Comparison of ENCODE assay signal across 8 cellular contexts in the genomic region with DNA sequence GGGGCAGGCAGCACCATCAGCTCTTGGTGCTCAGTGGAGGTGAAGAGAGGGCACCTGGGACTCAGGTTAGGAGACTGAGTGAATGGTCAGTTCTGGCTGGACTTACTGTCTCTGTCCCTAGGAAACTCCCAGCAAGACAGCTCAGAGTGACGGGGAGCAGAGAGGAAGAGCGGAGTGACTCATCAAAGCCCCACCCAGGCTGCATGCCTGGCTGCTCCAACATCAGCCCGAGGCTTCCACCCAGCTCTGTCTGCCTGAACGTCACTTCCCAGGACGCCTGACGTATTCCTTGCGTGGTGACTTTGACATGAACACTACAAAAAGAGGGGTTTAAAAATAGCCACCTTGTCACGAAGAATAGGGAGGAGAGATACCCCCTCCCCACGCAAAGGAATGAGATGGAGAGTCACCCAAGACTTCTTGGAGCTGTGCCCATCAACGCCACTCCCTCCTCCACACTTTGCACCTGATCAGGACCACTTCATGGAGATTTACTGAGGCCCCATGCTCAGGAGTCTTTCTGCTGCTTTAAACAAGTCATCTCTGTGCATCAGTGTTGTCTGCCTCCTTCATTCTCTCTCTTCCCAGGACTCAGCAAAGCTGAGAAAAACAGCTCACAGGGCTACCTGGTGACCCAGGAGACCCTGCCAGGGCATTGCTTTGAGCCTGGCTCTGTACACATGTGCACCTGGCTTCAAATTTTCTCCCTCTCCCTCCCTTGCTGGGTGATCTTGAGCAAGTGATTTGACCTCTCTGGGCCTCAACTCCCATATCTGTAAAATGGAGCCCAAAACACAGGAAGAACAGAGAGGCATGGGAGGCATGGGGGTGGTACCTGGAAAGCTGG.
DNase-seq lines count a peak whose midpoint lies in the region; TF ChIP-seq lines count a peak whose summit lies in the region.

No MANE protein-coding gene starts in this region.

- H3K4me3 ChIP-seq in liver (ENCODE audit: low read depth in 1 of 3, low read length in 3 of 3), result no peak overlapping the region
- H3K4me3 ChIP-seq in vagina, result no peak overlapping the region
- H3K4me3 ChIP-seq in WERI-Rb-1 (ENCODE audit: low read depth, low read length), result no peak overlapping the region

- intact Hi-C loops in vagina (cut with DNase I), result no loop called here

- H3K27me3 ChIP-seq in liver (ENCODE audit: control insufficient read depth in 4 of 4, insufficient read depth in 4 of 4, low read length in 3 of 4), result peaks cover 0 to 6% (median under 1%) of the 10 kb centered on the region in 4 donors
- H3K27me3 ChIP-seq in vagina, result no peaks in the 10 kb centered on the region
- no peaks in the 10 kb centered on the region for H3K27me3 ChIP-seq in WERI-Rb-1 (ENCODE audit: insufficient read depth, low read depth, severe bottlenecking)

- TF ChIP-seq POLR2A in vagina (IDR thresholded peaks at IDR 0.05), result no peak

- H3K4me1 ChIP-seq in liver (ENCODE audit: control insufficient read depth in 4 of 4, insufficient read depth in 4 of 4, low read length in 3 of 4) (no peaks in the 10 kb centered on the region), vagina (peaks cover 36% of the 10 kb centered on the region)

- DNase-seq in NCI-H146 (lab: John Stamatoyannopoulos, UW) (peak; percentile 6), NCI-H146 treated with DMSO at 0.1 percent for 48 hours (lab: John Stamatoyannopoulos, UW; ENCODE audit: unreplicated experiment) (no peak), caudate nucleus (lab: John Stamatoyannopoulos, UW) (peak in 48 of 61 donors; percentile 4 to 93 (median 50)), vagina (ENCODE audit: extremely low spot score in 2 of 2) (peak in 1 of 2 donors; percentile 96), GM13977 (ENCODE audit: low spot score) (no peak), WERI-Rb-1 (no peak)
- DNase-seq in stimulated activated CD4-positive, alpha-beta T cell treated with anti-CD3 and anti-CD28 coated beads, Interleukin-4, amount 100 ng/mL, for 24 hours, result no peak

- H3K27ac ChIP-seq in caudate nucleus (ENCODE audit: low read depth, low read length) (no peak overlapping the region), liver (ENCODE audit: low read depth in 1 of 2, low read length in 2 of 2) (no peak overlapping the region), vagina (peak overlapping the region; percentile 75), WERI-Rb-1 (no peak overlapping the region)

- H3K36me3 ChIP-seq in liver (ENCODE audit: control insufficient read depth in 4 of 4, insufficient read depth in 3 of 4, low read depth in 1 of 4, low read length in 3 of 4), result no peaks in the 10 kb centered on the region
- H3K36me3 ChIP-seq in vagina, result no peaks in the 10 kb centered on the region
- H3K36me3 ChIP-seq in WERI-Rb-1, result no peaks in the 10 kb centered on the region

- TF ChIP-seq RAD21 in liver (IDR thresholded peaks at IDR 0.05), result no peak

- in situ Hi-C loops in GM13977 (cut with MboI; ENCODE audit: low pct_unique_long_range_greater_than_20kb, low sequenced_read_pairs, unreplicated experiment), result no loop called here

- no peak for TF ChIP-seq CTCF in liver (IDR thresholded peaks at IDR 0.05; ENCODE audit: low read depth, low read length, missing input control)
- no peak for TF ChIP-seq CTCF in vagina (IDR thresholded peaks at IDR 0.05)
- TF ChIP-seq CTCF in GM13977 (IDR thresholded peaks at IDR 0.05; ENCODE audit: extremely low read depth, insufficient read depth, missing control alignments), result no peak
- no peak for TF ChIP-seq CTCF in WERI-Rb-1 (IDR thresholded peaks at IDR 0.05; ENCODE audit: low read depth, low read length)

- H3K9me3 ChIP-seq in liver (ENCODE audit: control insufficient read depth in 4 of 4, low read length in 3 of 4), result peaks cover 2 to 9% (median 7%) of the 10 kb centered on the region in 4 donors
- no peaks in the 10 kb centered on the region for H3K9me3 ChIP-seq in vagina
- peaks cover 3% of the 10 kb centered on the region for H3K9me3 ChIP-seq in WERI-Rb-1 (ENCODE audit: severe bottlenecking)

- 50% methylated on average over 10 of the region's 10 CpGs for WGBS in liver

- H3K9ac ChIP-seq in liver (ENCODE audit: low read depth in 1 of 2, low read length in 2 of 2), result no peak overlapping the region

TF ChIP-seq in liver, 16 proteins besides CTCF, POLR2A, EP300 and RAD21:
- TF ChIP-seq JUND (IDR thresholded peaks at IDR 0.05), result peak; percentile 31 to 65
- no peak for TF ChIP-seq HNF4A (conservative IDR thresholded peaks at IDR 0.05)

Comparison
In these comparisons a context has a peak if more than half of its experiments do, and no peak if none do; other contexts are left out.
1. DNase-seq: peak in NCI-H146 (single experiment) and caudate nucleus (48 of 61); none in NCI-H146 treated with DMSO at 0.1 percent for 48 hours (single experiment), stimulated activated CD4-positive, alpha-beta T cell treated with anti-CD3 and anti-CD28 coated beads, Interleukin-4, amount 100 ng/mL, for 24 hours (single experiment), GM13977 (single experiment) and WERI-Rb-1 (single experiment).